In genomic region chr16:75272097-75272548, GRCh38 we compare ENCODE assay signal across 15 cellular contexts. TPM values are rescaled to one million over a fixed set of nuclear protein-coding genes. Genes with fewer than 3 reads are reported as not detected.
A peak's percentile ranks its signal among the peaks of the same experiment; 100 is the strongest.
DNase-seq lines count a peak whose midpoint lies in the region; ATAC-seq, FAIRE-seq and TF ChIP-seq lines count a peak whose summit lies in the region.
"Had no signal": no experiment of that assay in that cellular context is flagged by ENCODE, and none has a peak within 500 bp of the region (broad histone marks: within the 10 kb centered on the region; RNA-seq: fewer than 3 reads in every experiment).

No MANE protein-coding gene starts in this region.

- no peaks in the 10 kb centered on the region for H3K36me3 Mint-ChIP-seq in activated T-cell treated with anti-CD3 and anti-CD28 coated beads, Interleukin-2, amount 50 U/mL, for 72 hours (ENCODE audit: insufficient read depth in 2 of 2)
- no peaks in the 10 kb centered on the region for H3K36me3 Mint-ChIP-seq in activated naive CD8-positive, alpha-beta T cell treated with anti-CD3 and anti-CD28 coated beads, Interleukin-2, amount 50 U/mL, for 24 hours (ENCODE audit: low read depth)

- DNase-seq in GM10248 (ENCODE audit: extremely low spot score) (peak; percentile 41), H7 (peak; percentile 48), RPMI8226 (peak; percentile 86), kidney (peak; percentile 75), head of caudate nucleus (no peak)
- DNase-seq in activated T-cell treated with anti-CD3 and anti-CD28 coated beads, Interleukin-2, amount 50 U/mL, for 72 hours, result no peak
- no peak for DNase-seq in activated naive CD8-positive, alpha-beta T cell treated with anti-CD3 and anti-CD28 coated beads, Interleukin-2, amount 50 U/mL, for 24 hours
- DNase-seq: activated T-cell treated with anti-CD3 and anti-CD28 coated beads, Interleukin-2, amount 50 U/mL, for 1 hour; dorsolateral prefrontal cortex; foreskin keratinocyte; left colon; NCI-H446 had no signal

- H3K27me3 ChIP-seq in H7 (ENCODE audit: control insufficient read depth, insufficient read depth, low read length), result no peaks in the 10 kb centered on the region
- H3K27me3 ChIP-seq: dorsolateral prefrontal cortex, foreskin keratinocyte, vagina had no signal

- H3K9ac ChIP-seq in kidney (ENCODE audit: low read length in 2 of 2), result no peak overlapping the region

- CTCF ChIA-PET in GM10248 (lab: Yijun Ruan, JAX), result interaction anchor here (1.1 to 1.5 kb wide), 2 partner anchors 9 to 245 kb away, joined by 3 to 6 read pairs; no protein-coding TSS in a partner anchor

- no peaks in the 10 kb centered on the region for H3K9me3 Mint-ChIP-seq in activated T-cell treated with anti-CD3 and anti-CD28 coated beads, Interleukin-2, amount 50 U/mL, for 72 hours
- no peaks in the 10 kb centered on the region for H3K9me3 Mint-ChIP-seq in activated naive CD8-positive, alpha-beta T cell treated with anti-CD3 and anti-CD28 coated beads, Interleukin-2, amount 50 U/mL, for 24 hours

- no peak overlapping the region for H3K4me3 Mint-ChIP-seq in activated T-cell treated with anti-CD3 and anti-CD28 coated beads, Interleukin-2, amount 50 U/mL, for 72 hours
- H3K4me3 Mint-ChIP-seq in activated naive CD8-positive, alpha-beta T cell treated with anti-CD3 and anti-CD28 coated beads, Interleukin-2, amount 50 U/mL, for 24 hours, result no peak overlapping the region

- no peaks in the 10 kb centered on the region for H3K9me3 ChIP-seq in kidney (ENCODE audit: control insufficient read depth in 1 of 2, low read length in 2 of 2)
- H3K9me3 ChIP-seq: vagina had no signal

- POLR2A ChIA-PET in GM10248 (lab: Yijun Ruan, JAX), result no interaction called here

- no peak overlapping the region for H3K27ac ChIP-seq in kidney (ENCODE audit: low read depth in 2 of 2, low read length in 2 of 2)
- H3K27ac ChIP-seq: foreskin keratinocyte, vagina, VCaP had no signal

- intact Hi-C loops in kidney (cut with DNase I), result no loop called here
- intact Hi-C loops in head of caudate nucleus (cut with DNase I), result no loop called here

- H3K4me3 ChIP-seq in H7 (ENCODE audit: insufficient read depth, low read depth, low read length) (no peak overlapping the region), kidney (ENCODE audit: low read length in 2 of 2) (no peak overlapping the region)
- H3K4me3 ChIP-seq: dorsolateral prefrontal cortex, vagina had no signal

- no peaks in the 10 kb centered on the region for H3K4me1 ChIP-seq in kidney (ENCODE audit: control insufficient read depth in 1 of 2, insufficient read depth in 1 of 2, low read depth in 1 of 2, low read length in 2 of 2)

- peaks cover 37% of the 10 kb centered on the region for H3K27me3 Mint-ChIP-seq in activated T-cell treated with anti-CD3 and anti-CD28 coated beads, Interleukin-2, amount 50 U/mL, for 72 hours (ENCODE audit: low read depth)
- peaks cover 41% of the 10 kb centered on the region for H3K27me3 Mint-ChIP-seq in activated naive CD8-positive, alpha-beta T cell treated with anti-CD3 and anti-CD28 coated beads, Interleukin-2, amount 50 U/mL, for 24 hours

- ATAC-seq in activated T-cell treated with anti-CD3 and anti-CD28 coated beads, Interleukin-2, amount 50 U/mL, for 72 hours (replicated peaks in 1 of 2), result no peak
- no peak for ATAC-seq in activated naive CD8-positive, alpha-beta T cell treated with anti-CD3 and anti-CD28 coated beads, Interleukin-2, amount 50 U/mL, for 24 hours
- ATAC-seq in GM21515 (IDR thresholded peaks at IDR 0.05; ENCODE audit: unreplicated experiment), result no peak
- ATAC-seq: foreskin keratinocyte, left colon had no signal

- TF ChIP-seq CTCF in GM10248 (IDR thresholded peaks at IDR 0.05; ENCODE audit: control extremely low read depth, extremely low read depth, low read depth, missing control alignments), result no peak
- TF ChIP-seq CTCF in kidney (IDR thresholded peaks at IDR 0.05; ENCODE audit: borderline replicate concordance, extremely low read depth, insufficient read depth), result no peak

- no peak overlapping the region for H3K27ac Mint-ChIP-seq in activated T-cell treated with anti-CD3 and anti-CD28 coated beads, Interleukin-2, amount 50 U/mL, for 72 hours
- no peak overlapping the region for H3K27ac Mint-ChIP-seq in activated naive CD8-positive, alpha-beta T cell treated with anti-CD3 and anti-CD28 coated beads, Interleukin-2, amount 50 U/mL, for 24 hours

- no peak for FAIRE-seq in kidney (lab: Jason Lieb, UNC)

- H3K36me3 ChIP-seq in H7 (replicated peaks; ENCODE audit: control insufficient read depth, insufficient read depth, low read length) (no peaks in the 10 kb centered on the region), kidney (ENCODE audit: control insufficient read depth in 1 of 2, insufficient read depth in 2 of 2, low read length in 2 of 2) (no peaks in the 10 kb centered on the region)
- H3K36me3 ChIP-seq: vagina had no signal

- H3K4me1 Mint-ChIP-seq in activated T-cell treated with anti-CD3 and anti-CD28 coated beads, Interleukin-2, amount 50 U/mL, for 72 hours (ENCODE audit: low read depth), result peaks cover 11% of the 10 kb centered on the region
- H3K4me1 Mint-ChIP-seq in activated naive CD8-positive, alpha-beta T cell treated with anti-CD3 and anti-CD28 coated beads, Interleukin-2, amount 50 U/mL, for 24 hours, result no peaks in the 10 kb centered on the region

RNA-seq across cellular contexts. Expression of gene BCAR1, which starts 20.7 kb away (rescaled TPM):
- 63.0 and 68.4 TPM in 2 replicates for total RNA-seq in H7 (2014; rRNA removed; shearing (Covaris generic))
- total RNA-seq in kidney, result 123 TPM
- 69.1 TPM for polyA plus RNA-seq in kidney (ENCODE audit: insufficient read depth, low read depth, low replicate concordance)
- 1 to 10 TPM; 1.2 to 1.5 TPM for total RNA-seq in activated T-cell treated with anti-CD3 and anti-CD28 coated beads, Interleukin-2, amount 50 U/mL, for 72 hours

RNA-seq across cellular contexts. Expression of gene CTRB1, which starts 53.3 kb away (rescaled TPM):
- not detected in 2 replicates for total RNA-seq in H7 (2014; rRNA removed; shearing (Covaris generic))
- not detected for total RNA-seq in kidney
- not detected for polyA plus RNA-seq in kidney (ENCODE audit: insufficient read depth, low read depth, low replicate concordance)
- total RNA-seq in activated T-cell treated with anti-CD3 and anti-CD28 coated beads, Interleukin-2, amount 50 U/mL, for 72 hours, result not detected
- total RNA-seq: foreskin keratinocyte, vagina had no signal
- polyA plus RNA-seq: foreskin keratinocyte had no signal

Comparison
In these comparisons a context has a peak if more than half of its experiments do, and no peak if none do; other contexts are left out.
1. DNase-seq: peak in GM10248 (single experiment), H7 (single experiment), RPMI8226 (single experiment) and kidney (single experiment); none in activated T-cell treated with anti-CD3 and anti-CD28 coated beads, Interleukin-2, amount 50 U/mL, for 72 hours (0 of 2), activated naive CD8-positive, alpha-beta T cell treated with anti-CD3 and anti-CD28 coated beads, Interleukin-2, amount 50 U/mL, for 24 hours (single experiment) and head of caudate nucleus (0 of 42).
2. RNA of gene BCAR1, which starts 20.7 kb away (total RNA-seq): 123 TPM in kidney (single experiment) and 63.0 to 68.4 TPM in H7; 1.2 to 1.5 TPM in activated T-cell treated with anti-CD3 and anti-CD28 coated beads, Interleukin-2, amount 50 U/mL, for 72 hours; every median in the first group is over 10 times any median in the second.